In genomic region chr13:80133631-80134083, GRCh38 we compare ENCODE assay signal across 9 cellular contexts.
A peak's percentile ranks its signal among the peaks of the same experiment; 100 is the strongest.
DNase-seq lines count a peak whose midpoint lies in the region; ATAC-seq, FAIRE-seq and TF ChIP-seq lines count a peak whose summit lies in the region.
"Had no signal": no experiment of that assay in that cellular context is flagged by ENCODE, and none has a peak within 500 bp of the region (broad histone marks: within the 10 kb centered on the region; RNA-seq: fewer than 3 reads in every experiment).

No MANE protein-coding gene starts in this region.

- H3F3A ChIP-seq in PC-9 (ENCODE audit: insufficient read depth, low read depth) (peaks cover 15% of the 10 kb centered on the region; the same call in 1 of the 2 replicates), neural progenitor cell (ENCODE audit: low read depth) (peaks cover 22% of the 10 kb centered on the region)

- no peak for TF ChIP-seq POLR2A in vagina (IDR thresholded peaks at IDR 0.05)

- H3K4me2 ChIP-seq in PC-9 = peak overlapping the region; percentile 78
- H3K4me2 ChIP-seq in neural progenitor cell = peak overlapping the region; percentile 67

- peaks cover 45% of the 10 kb centered on the region for H3K4me1 Mint-ChIP-seq in neural progenitor cell

- FAIRE-seq in urothelium cell line (lab: Jason Lieb, UNC) = no peak

- ATAC-seq in HG03039 (IDR thresholded peaks at IDR 0.05; ENCODE audit: unreplicated experiment) = no peak

- H3K36me3 Mint-ChIP-seq in neural progenitor cell = peaks cover 3% of the 10 kb centered on the region

- BruUV-seq in PC-9 (replicated peaks; lab: Mats Ljungman, UMichigan) = no TSS peak

- H3K27ac ChIP-seq in PC-9 (0 out of 2 replicates have a peak overlapping the region, but pooled peaks have one; percentile 47), neural progenitor cell (peak overlapping the region; percentile 71), vagina (peak overlapping the region; percentile 58)
- H3K27ac ChIP-seq: SJSA1 had no signal

- peaks cover 2% of the 10 kb centered on the region for H3K9me3 Mint-ChIP-seq in neural progenitor cell

- POLR2A ChIA-PET in PC-9 (lab: Charles Lee; ENCODE audit: unreplicated experiment) = interaction anchor here (0.7 kb wide), 1 partner anchor 42 kb away, joined by 3 read pairs; no protein-coding TSS in a partner anchor

- no peak for TF ChIP-seq CTCF in PC-9 (conservative IDR thresholded peaks at IDR 0.05)
- TF ChIP-seq CTCF in fibroblast of mammary gland (conservative IDR thresholded peaks at IDR 0.05; ENCODE audit: control insufficient read depth, insufficient read depth, low read depth, low read length) = no peak
- no peak for TF ChIP-seq CTCF in neural progenitor cell (IDR thresholded peaks at IDR 0.05)
- TF ChIP-seq CTCF in vagina (IDR thresholded peaks at IDR 0.05) = no peak

- peaks cover 6% of the 10 kb centered on the region for H3K27me3 Mint-ChIP-seq in neural progenitor cell (ENCODE audit: insufficient read depth, low read depth)

- H3K9ac ChIP-seq in neural progenitor cell = no peak overlapping the region

- H3K27me3 ChIP-seq in PC-9 (ENCODE audit: insufficient read depth, low read depth) (no peaks in the 10 kb centered on the region), neural progenitor cell (no peaks in the 10 kb centered on the region), vagina (no peaks in the 10 kb centered on the region)
- H3K27me3 ChIP-seq: SJSA1 had no signal

- H3K4me1 ChIP-seq in PC-9 (replicated peaks; ENCODE audit: insufficient read depth) = peaks cover 37% of the 10 kb centered on the region
- H3K4me1 ChIP-seq in neural progenitor cell = peaks cover 47% of the 10 kb centered on the region
- peaks cover 28% of the 10 kb centered on the region for H3K4me1 ChIP-seq in vagina

- peak overlapping the region; percentile 32 for H3K27ac Mint-ChIP-seq in neural progenitor cell

- H4K20me1 ChIP-seq in PC-9 (ENCODE audit: insufficient read depth) (no peaks in the 10 kb centered on the region), neural progenitor cell (ENCODE audit: low read depth) (no peaks in the 10 kb centered on the region)

- DNase-seq in PC-9 (no peak), fibroblast of mammary gland (ENCODE audit: low read depth) (peak; percentile 27), neural progenitor cell (ENCODE audit: low spot score) (no peak), vagina (ENCODE audit: extremely low spot score in 2 of 2) (no peak), germinal center (ENCODE audit: low spot score) (no peak), urothelium cell line (ENCODE audit: low spot score) (no peak)
- DNase-seq: cortex of kidney had no signal

- H3K4me3 ChIP-seq in PC-9 (peak overlapping the region; percentile 46; the same call in 1 of the 2 replicates), fibroblast of mammary gland (ENCODE audit: control insufficient read depth, low read depth, low read length) (no peak overlapping the region), neural progenitor cell (no peak overlapping the region), vagina (peak overlapping the region; percentile 15 to 39)
- H3K4me3 ChIP-seq: SJSA1 had no signal

- H2AFZ ChIP-seq in PC-9 (no peak overlapping the region; the same call in 1 of the 2 replicates), neural progenitor cell (replicated peaks) (peak overlapping the region; percentile 15)

- no peaks in the 10 kb centered on the region for H3K9me2 ChIP-seq in PC-9 (ENCODE audit: insufficient read depth)

- H3K4me3 Mint-ChIP-seq in neural progenitor cell = peak overlapping the region; percentile 85

- CTCF ChIA-PET in PC-9 (lab: Charles Lee) = no interaction called here

- no peaks in the 10 kb centered on the region for H3K36me3 ChIP-seq in PC-9 (ENCODE audit: low read depth)
- H3K36me3 ChIP-seq in neural progenitor cell = no peaks in the 10 kb centered on the region
- H3K36me3 ChIP-seq in vagina = no peaks in the 10 kb centered on the region
- H3K36me3 ChIP-seq: SJSA1 had no signal

- intact Hi-C loops in PC-9 (cut with micrococcal nuclease; ENCODE audit: unreplicated experiment) (loop anchor here (1.0 to 5.0 kb wide), 4 partner anchors 103 to 356 kb away; partner anchors contain the start of gene SPRY2), vagina (cut with DNase I) (no loop called here)

- H3K79me2 ChIP-seq in PC-9 (ENCODE audit: low read depth) = no peaks in the 10 kb centered on the region
- H3K79me2 ChIP-seq in neural progenitor cell (ENCODE audit: low read depth) = no peaks in the 10 kb centered on the region

- H3K9me3 ChIP-seq in PC-9 (ENCODE audit: insufficient read depth, low read depth) = no peaks in the 10 kb centered on the region
- H3K9me3 ChIP-seq in neural progenitor cell (ENCODE audit: low read depth) = no peaks in the 10 kb centered on the region
- no peaks in the 10 kb centered on the region for H3K9me3 ChIP-seq in vagina
- H3K9me3 ChIP-seq: SJSA1 had no signal

Comparison
In these comparisons a context has a peak if more than half of its experiments do, and no peak if none do; other contexts are left out.
1. H3K4me3 ChIP-seq: peak in PC-9 (single experiment) and vagina (2 of 2); none in fibroblast of mammary gland (single experiment) and neural progenitor cell (single experiment).
2. Peak in every context shown above with its lines, with median percentiles within 50 percentile points of each other: H3K27ac ChIP-seq.